10 cellular contexts compared by ENCODE assay signal in the genomic region with DNA sequence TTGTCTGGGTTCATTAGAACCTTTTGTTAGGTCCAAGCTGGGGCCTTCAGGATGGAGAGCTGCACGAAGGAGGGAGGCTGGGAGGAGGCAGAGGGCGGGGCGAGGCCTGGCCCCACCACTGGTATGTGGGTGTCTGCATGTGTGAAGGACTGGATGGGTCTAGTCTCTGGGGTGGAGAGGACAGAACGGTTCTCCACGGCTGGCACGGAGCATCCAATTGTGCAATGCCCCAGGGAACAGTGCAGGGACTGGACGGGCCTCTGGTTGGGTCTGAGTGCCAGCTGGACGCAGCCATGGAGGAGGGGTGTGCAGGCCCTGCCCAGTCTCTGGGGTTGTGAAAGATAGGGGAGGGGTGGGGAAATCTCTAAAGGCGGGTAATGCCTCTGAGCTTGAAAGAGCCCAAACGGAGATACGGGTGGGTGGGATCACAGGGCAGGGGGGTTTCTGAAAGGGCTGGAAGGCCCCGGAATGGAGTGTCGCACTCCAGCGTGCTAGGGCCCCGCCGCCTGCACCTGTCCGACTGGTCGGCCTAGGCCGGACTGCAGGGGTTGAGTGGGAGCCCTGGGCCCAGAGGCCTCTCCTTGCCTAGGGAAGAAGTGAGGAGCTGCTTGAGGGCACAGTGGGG. TPM values are rescaled to one million over a fixed set of nuclear protein-coding genes. Genes with fewer than 3 reads are reported as not detected.
DNase-seq lines count a peak whose midpoint lies in the region; ATAC-seq and TF ChIP-seq lines count a peak whose summit lies in the region.
"Had no signal": no experiment of that assay in that cellular context is flagged by ENCODE, and none has a peak within 500 bp of the region (broad histone marks: within the 10 kb centered on the region; RNA-seq: fewer than 3 reads in every experiment).

No MANE protein-coding gene starts in this region.

- no peaks in the 10 kb centered on the region for H3K36me3 Mint-ChIP-seq in activated CD4-positive, alpha-beta T cell treated with anti-CD3 and anti-CD28 coated beads, Interleukin-2, amount 10 ng/mL, durations not matched to agents 24 days and 14 days (ENCODE audit: low read depth)

- no peak for DNase-seq in activated CD4-positive, alpha-beta T cell treated with anti-CD3 and anti-CD28 coated beads, Interleukin-2, amount 10 ng/mL, durations not matched to agents 24 days and 14 days
- no peak for DNase-seq in activated CD4-positive, alpha-beta T cell treated with anti-CD3 and anti-CD28 coated beads, Interleukin-2, amount 50 U/mL, for 4 hours
- DNase-seq in fibroblast of pulmonary artery (ENCODE audit: low read depth) (peak; percentile 83), myocyte (ENCODE audit: low read depth) (peak; percentile 82), NCI-H2107 treated with DMSO at 0.1 percent for 48 hours (lab: John Stamatoyannopoulos, UW; ENCODE audit: unreplicated experiment) (no peak), NCI-H1105 treated with DMSO at 0.1 percent for 48 hours (lab: John Stamatoyannopoulos, UW) (no peak)
- no peak for DNase-seq in stimulated activated naive CD4-positive, alpha-beta T cell treated with Interleukin-2 at 50 U/mL for 16 hours (lab: John Stamatoyannopoulos, UW)
- DNase-seq: occipital lobe; stimulated activated naive CD8-positive, alpha-beta T cell treated with anti-CD3 and anti-CD28 coated beads, Interleukin-15, Interleukin-2, amounts not matched to agents 100 U/mL and 50 U/mL, for 24 hours had no signal

- peak overlapping the region; percentile 8 for H3K4me3 Mint-ChIP-seq in activated CD4-positive, alpha-beta T cell treated with anti-CD3 and anti-CD28 coated beads, Interleukin-2, amount 10 ng/mL, durations not matched to agents 24 days and 14 days

- ATAC-seq in GM18498 (IDR thresholded peaks at IDR 0.05; ENCODE audit: unreplicated experiment): no peak
- ATAC-seq: stimulated activated naive CD8-positive, alpha-beta T cell treated with anti-CD3 and anti-CD28 coated beads, Interleukin-15, Interleukin-2, amounts not matched to agents 100 U/mL and 50 U/mL, for 24 hours had no signal

- intact Hi-C loops in activated CD4-positive, alpha-beta T cell treated with anti-CD3 and anti-CD28 coated beads, Interleukin-2, amount 10 ng/mL, durations not matched to agents 24 days and 14 days (cut with micrococcal nuclease): no loop called here

- no peak overlapping the region for H3K4me3 ChIP-seq in fibroblast of pulmonary artery (replicated peaks; ENCODE audit: low read depth, low read length)

- no peaks in the 10 kb centered on the region for H3K9me3 Mint-ChIP-seq in activated CD4-positive, alpha-beta T cell treated with anti-CD3 and anti-CD28 coated beads, Interleukin-2, amount 10 ng/mL, durations not matched to agents 24 days and 14 days

- H3K4me1 Mint-ChIP-seq in activated CD4-positive, alpha-beta T cell treated with anti-CD3 and anti-CD28 coated beads, Interleukin-2, amount 10 ng/mL, durations not matched to agents 24 days and 14 days: no peaks in the 10 kb centered on the region

- H3K27ac Mint-ChIP-seq in activated CD4-positive, alpha-beta T cell treated with anti-CD3 and anti-CD28 coated beads, Interleukin-2, amount 10 ng/mL, durations not matched to agents 24 days and 14 days: no peak overlapping the region

- H3K27me3 Mint-ChIP-seq in activated CD4-positive, alpha-beta T cell treated with anti-CD3 and anti-CD28 coated beads, Interleukin-2, amount 10 ng/mL, durations not matched to agents 24 days and 14 days: peaks cover 27% of the 10 kb centered on the region

- no peak for TF ChIP-seq CTCF in fibroblast of pulmonary artery (IDR thresholded peaks at IDR 0.05; ENCODE audit: low read length, missing control alignments)

RNA-seq across cellular contexts. Expression of gene PPL, which starts 1.6 kb away (rescaled TPM):
- not detected in 2 replicates for total RNA-seq in activated CD4-positive, alpha-beta T cell treated with anti-CD3 and anti-CD28 coated beads, Interleukin-2, amount 10 ng/mL, durations not matched to agents 24 days and 14 days
- total RNA-seq in myocyte: 5.9 and 25.4 TPM in 2 replicates
- 4.0 TPM for polyA plus RNA-seq in myocyte (2012)

RNA-seq across cellular contexts. Expression of gene SEC14L5, which starts 22.8 kb away (rescaled TPM):
- not detected in 2 replicates for total RNA-seq in activated CD4-positive, alpha-beta T cell treated with anti-CD3 and anti-CD28 coated beads, Interleukin-2, amount 10 ng/mL, durations not matched to agents 24 days and 14 days
- 0.16 and 0.68 TPM in 2 replicates for total RNA-seq in myocyte
- 0.10 TPM for polyA plus RNA-seq in myocyte (2012)

Comparison
In these comparisons a context has a peak if more than half of its experiments do, and no peak if none do; other contexts are left out.
1. DNase-seq: peak in fibroblast of pulmonary artery (single experiment) and myocyte (single experiment); none in activated CD4-positive, alpha-beta T cell treated with anti-CD3 and anti-CD28 coated beads, Interleukin-2, amount 10 ng/mL, durations not matched to agents 24 days and 14 days (single experiment), activated CD4-positive, alpha-beta T cell treated with anti-CD3 and anti-CD28 coated beads, Interleukin-2, amount 50 U/mL, for 4 hours (0 of 2), NCI-H2107 treated with DMSO at 0.1 percent for 48 hours (single experiment), stimulated activated naive CD4-positive, alpha-beta T cell treated with Interleukin-2 at 50 U/mL for 16 hours (single experiment) and NCI-H1105 treated with DMSO at 0.1 percent for 48 hours (single experiment).